In genomic region chr7:139416405-139416804, GRCh38 we compare ENCODE assay signal across 19 cellular contexts.
"Had no signal": no experiment of that assay in that cellular context is flagged by ENCODE, and none has a peak within 500 bp of the region (broad histone marks: within the 10 kb centered on the region; RNA-seq: fewer than 3 reads in every experiment).

No MANE protein-coding gene starts in this region.

- H3K27me3 ChIP-seq: breast epithelium, esophagus squamous epithelium, gastrocnemius medialis, right lobe of liver, vagina had no signal

- H3K4me1 ChIP-seq: breast epithelium, esophagus squamous epithelium, gastrocnemius medialis, right lobe of liver, vagina had no signal

- H3K27ac Mint-ChIP-seq: activated B cell treated with CpG ODN at 0.5 μM for 24 hours; activated CD4-positive, alpha-beta T cell treated with anti-CD3 and anti-CD28 coated beads for 36 hours; activated T-helper 2 cell treated with anti-CD3 and anti-CD28 coated beads, Interferon-gamma antibody, Interleukin-2, Interleukin-4, amounts not matched to agents 10 μg/mL and 5 μg/mL and 100 μg/mL, durations not matched to agents 14 hours and 24 hours and 36 hours; type B pancreatic cell had no signal

- DNase-seq: activated B cell treated with CpG ODN at 0.5 μM for 24 hours; activated CD4-positive, alpha-beta T cell treated with anti-CD3 and anti-CD28 coated beads for 36 hours; activated CD4-positive, alpha-beta T cell treated with anti-CD3 and anti-CD28 coated beads, Interleukin-2, amount 50 U/mL, for 48 hours; activated naive CD4-positive, alpha-beta T cell treated with anti-CD3 and anti-CD28 coated beads, Interleukin-2, amount 50 U/mL, for 16 hours; esophagus squamous epithelium; gastrocnemius medialis; hippocampal formation; left ventricle myocardium inferior; occipital lobe; right lobe of liver; stimulated activated CD4-positive, alpha-beta T cell treated with anti-CD3 and anti-CD28 coated beads, Interleukin-1b, Interleukin-23, amount 100 ng/mL, for 48 hours; T-helper 1 cell; T-helper 9 cell had no signal

- H3K4me1 Mint-ChIP-seq: activated B cell treated with CpG ODN at 0.5 μM for 24 hours; activated CD4-positive, alpha-beta T cell treated with anti-CD3 and anti-CD28 coated beads for 36 hours had no signal

- H3K36me3 ChIP-seq: breast epithelium had no signal

- H3K27me3 Mint-ChIP-seq: activated B cell treated with CpG ODN at 0.5 μM for 24 hours; activated CD4-positive, alpha-beta T cell treated with anti-CD3 and anti-CD28 coated beads for 36 hours; type B pancreatic cell had no signal

- ATAC-seq: activated CD4-positive, alpha-beta T cell treated with anti-CD3 and anti-CD28 coated beads for 36 hours; gastrocnemius medialis; right lobe of liver had no signal

- H3K4me3 ChIP-seq: breast epithelium, coronary artery, esophagus squamous epithelium, gastrocnemius medialis, left ventricle myocardium inferior, right lobe of liver, skin epidermis, vagina had no signal

- H3K27ac ChIP-seq: breast epithelium, coronary artery, esophagus squamous epithelium, left ventricle myocardium inferior, right lobe of liver, skin epidermis, vagina had no signal

- H3K9me3 ChIP-seq: breast epithelium, esophagus squamous epithelium, gastrocnemius medialis, left ventricle myocardium inferior, right lobe of liver, vagina had no signal

- H3K4me3 Mint-ChIP-seq: activated B cell treated with CpG ODN at 0.5 μM for 24 hours; activated CD4-positive, alpha-beta T cell treated with anti-CD3 and anti-CD28 coated beads for 36 hours; type B pancreatic cell had no signal

- H3K9me3 Mint-ChIP-seq: activated B cell treated with CpG ODN at 0.5 μM for 24 hours; activated T-helper 2 cell treated with anti-CD3 and anti-CD28 coated beads, Interferon-gamma antibody, Interleukin-2, Interleukin-4, amounts not matched to agents 10 μg/mL and 5 μg/mL and 100 μg/mL, durations not matched to agents 14 hours and 24 hours and 36 hours; type B pancreatic cell had no signal
